20 cellular contexts compared by ENCODE assay signal in the genomic region with DNA sequence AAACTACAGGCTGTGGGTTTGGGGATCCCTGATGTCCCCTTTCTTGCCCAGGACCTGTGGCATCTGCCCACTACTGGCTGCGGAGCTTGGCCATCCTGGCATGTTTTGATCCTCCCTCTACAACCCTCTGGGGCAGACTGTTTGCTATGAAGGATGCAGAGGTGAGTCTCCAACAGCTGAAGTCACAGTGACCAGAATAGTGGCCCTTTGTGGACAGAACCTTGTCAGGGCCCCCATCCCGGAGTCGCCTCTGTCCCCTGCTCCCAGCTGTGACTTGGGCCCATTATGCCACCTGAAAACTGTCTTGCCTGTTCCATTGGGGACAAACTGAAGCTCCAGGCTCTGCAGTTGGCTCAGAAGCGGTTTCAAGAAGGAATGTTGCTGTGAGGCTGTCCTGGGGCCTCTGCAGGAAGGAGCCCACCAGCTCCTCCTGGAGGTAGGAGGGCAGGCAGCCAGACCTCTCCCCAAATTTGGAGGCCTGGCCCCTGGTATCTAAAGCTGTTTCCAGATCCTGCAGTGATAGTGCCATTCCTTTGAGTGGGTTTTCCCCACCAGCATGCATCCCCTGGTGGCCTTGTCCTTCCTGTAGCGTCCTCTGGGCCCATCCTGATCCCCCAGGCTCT.
"Had no signal": no experiment of that assay in that cellular context is flagged by ENCODE, and none has a peak within 500 bp of the region (broad histone marks: within the 10 kb centered on the region; RNA-seq: fewer than 3 reads in every experiment).

No MANE protein-coding gene starts in this region.

- H3K4me3 ChIP-seq: esophagus squamous epithelium, skin epidermis, thoracic aorta had no signal

- H3K36me3 ChIP-seq: esophagus squamous epithelium, thoracic aorta had no signal

- DNase-seq: activated CD4-positive, alpha-beta T cell treated with anti-CD3 and anti-CD28 coated beads for 4 hours; activated CD4-positive, alpha-beta T cell treated with anti-CD3 and anti-CD28 coated beads, Interleukin-2, amount 50 U/mL, for 4 hours; activated CD4-positive, CD25-positive, alpha-beta regulatory T cell; activated CD8-positive, alpha-beta memory T cell treated with anti-CD3 and anti-CD28 coated beads for 24 hours; activated effector memory CD4-positive, alpha-beta T cell treated with Interleukin-2 at 50 U/mL for 16 hours; activated naive CD4-positive, alpha-beta T cell treated with Interleukin-2 at 50 U/mL for 16 hours; anterior cingulate cortex; esophagus squamous epithelium; immature natural killer cell; naive thymus-derived CD8-positive, alpha-beta T cell; posterior cingulate gyrus; stimulated activated CD4-positive, alpha-beta T cell treated with anti-CD3 and anti-CD28 coated beads, Interleukin-12 subunit alpha, Interleukin-12 subunit beta, amount 100 ng/mL, for 4 hours; stimulated activated CD4-positive, alpha-beta T cell treated with anti-CD3 and anti-CD28 coated beads, Interleukin-4, amount 100 ng/mL, for 24 hours; T-helper 17 cell; T1000; trophoblast cell had no signal

- H3K9me3 ChIP-seq: esophagus squamous epithelium, thoracic aorta had no signal

- H3K4me1 ChIP-seq: esophagus squamous epithelium had no signal

- ATAC-seq: naive thymus-derived CD8-positive, alpha-beta T cell; sciatic nerve; stimulated activated effector memory CD8-positive, alpha-beta T cell treated with anti-CD3 and anti-CD28 coated beads, Interleukin-12 subunit alpha, Interleukin-12 subunit beta, amount 100 ng/mL, for 72 hours; T-helper 17 cell had no signal

- H3K27ac ChIP-seq: esophagus squamous epithelium, skin epidermis, thoracic aorta had no signal
